In the genomic region with DNA sequence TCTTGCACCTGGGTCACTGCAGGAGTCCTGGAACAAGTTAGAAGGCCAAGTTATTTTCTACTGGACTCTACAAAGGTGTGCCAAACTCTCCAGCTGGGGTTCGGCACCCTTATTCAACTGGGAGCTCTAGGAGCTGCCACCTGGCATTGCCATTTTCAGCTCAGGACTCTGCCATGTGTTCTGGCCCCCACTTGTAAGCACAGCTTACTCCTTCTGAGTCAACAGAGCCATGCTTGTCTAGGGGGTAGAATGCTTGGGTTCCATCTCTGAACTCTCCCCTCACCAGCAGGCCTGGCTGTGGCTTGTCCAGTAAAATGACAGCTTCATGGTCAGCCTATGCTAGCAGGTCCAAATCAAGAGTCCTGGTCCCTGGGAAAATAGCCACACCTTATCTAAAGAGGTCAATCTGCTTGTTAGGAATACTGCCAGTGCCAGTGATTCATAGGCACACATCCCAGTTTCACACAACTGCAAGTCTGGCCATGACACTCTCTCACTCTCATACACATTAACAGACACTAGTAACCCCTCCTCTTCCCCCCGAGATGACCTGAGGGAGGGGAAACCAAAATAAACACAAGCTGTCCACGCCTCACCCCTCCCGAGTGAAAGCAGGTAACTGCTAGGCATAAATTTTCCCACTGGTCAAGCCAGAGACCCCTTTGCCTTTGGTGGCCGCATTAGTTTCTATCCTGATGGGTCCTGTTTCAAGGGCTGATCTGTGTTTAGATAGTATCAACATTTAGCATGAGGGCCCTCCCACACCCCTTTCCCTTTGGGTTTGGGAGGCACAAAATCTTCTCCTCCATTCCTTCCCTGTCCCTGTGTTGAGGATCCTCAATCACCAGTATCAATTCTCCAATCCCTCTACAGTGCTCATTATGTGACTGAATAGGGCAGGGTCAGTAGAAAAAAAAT, we compare ENCODE assay signal across 14 cellular contexts.
DNase-seq lines count a peak whose midpoint lies in the region; ATAC-seq, FAIRE-seq and TF ChIP-seq lines count a peak whose summit lies in the region.
"Had no signal": no experiment of that assay in that cellular context is flagged by ENCODE, and none has a peak within 500 bp of the region (broad histone marks: within the 10 kb centered on the region; RNA-seq: fewer than 3 reads in every experiment).

No MANE protein-coding gene starts in this region.

- H3K27me3 ChIP-seq in fibroblast of lung (ENCODE audit: control insufficient read depth, insufficient read depth, low read length) (no peaks in the 10 kb centered on the region), transverse colon (no peaks in the 10 kb centered on the region)
- H3K27me3 ChIP-seq: neural progenitor cell, suprapubic skin had no signal

- H3K36me3 ChIP-seq in fibroblast of lung (ENCODE audit: control insufficient read depth, insufficient read depth, low read length) (no peaks in the 10 kb centered on the region), transverse colon (no peaks in the 10 kb centered on the region)
- H3K36me3 ChIP-seq: neural progenitor cell, suprapubic skin had no signal

- TF ChIP-seq EP300 in transverse colon (IDR thresholded peaks at IDR 0.05; ENCODE audit: low read depth) = no peak

- H3K27ac ChIP-seq in fibroblast of lung (ENCODE audit: insufficient read depth, low read length) (no peak overlapping the region), transverse colon (peak overlapping the region; percentile 78 to 87 (median 80))
- H3K27ac ChIP-seq: neural progenitor cell, suprapubic skin had no signal

- peak; percentile 57 for FAIRE-seq in RCC 7860 (lab: Jason Lieb, UNC)

- H3K4me1 ChIP-seq in fibroblast of lung (ENCODE audit: control insufficient read depth, extremely low read depth, insufficient read depth, low read length) (no peaks in the 10 kb centered on the region), transverse colon (peaks cover 0 to 49% (median 31%) of the 10 kb centered on the region in 4 donors)
- H3K4me1 ChIP-seq: neural progenitor cell had no signal

- H3K4me3 ChIP-seq in fibroblast of lung (replicated peaks in 1 of 4; ENCODE audit: control extremely low read depth in 1 of 4, insufficient read depth in 1 of 4, low read depth in 3 of 4, low read length in 4 of 4) = no peak overlapping the region
- no peak overlapping the region for H3K4me3 ChIP-seq in transverse colon
- H3K4me3 ChIP-seq: neural progenitor cell, suprapubic skin had no signal

- ATAC-seq in left lobe of liver = peak; percentile 69

- no peak overlapping the region for H3K4me2 ChIP-seq in fibroblast of lung (ENCODE audit: extremely low read depth, insufficient read depth, low read length)
- H3K4me2 ChIP-seq: neural progenitor cell had no signal

- 46% methylated on average over 5 of the region's 5 CpGs; no CpG with 5 or more reads in 1 of the 2 donors for WGBS in transverse colon (ENCODE audit: low coverage in 1 of 2), 2 donors

- H3K79me2 ChIP-seq in fibroblast of lung (ENCODE audit: control insufficient read depth, insufficient read depth, low read length) = no peaks in the 10 kb centered on the region

- intact Hi-C loops in transverse colon (cut with DNase I; ENCODE audit: low total_unique reads) = no loop called here

- DNase-seq in RCC 7860 (ENCODE audit: low spot score) = peak; percentile 48
- DNase-seq in fibroblast of lung (ENCODE audit: low read depth in 2 of 2) = peak; percentile 20 to 69
- DNase-seq in left lobe of liver (ENCODE audit: low spot score) = peak; percentile 89
- peak; percentile 28 for DNase-seq in transverse colon
- DNase-seq in D341Med (ENCODE audit: low spot score) = no peak
- no peak for DNase-seq in A172 (ENCODE audit: low spot score)
- no peak for DNase-seq in SHP77 treated with DMSO at 0.1 percent for 48 hours (lab: John Stamatoyannopoulos, UW)
- DNase-seq: activated naive CD4-positive, alpha-beta T cell; cerebellar nuclear complex; NCI-H1436; NCI-H524 treated with DMSO at 0.1 percent for 48 hours; SHP77 had no signal

- TF ChIP-seq POLR2A in transverse colon (IDR thresholded peaks at IDR 0.05) = no peak

- no peaks in the 10 kb centered on the region for H4K20me1 ChIP-seq in fibroblast of lung (ENCODE audit: control insufficient read depth, extremely low read depth, insufficient read depth, low read length)

- H3K9ac ChIP-seq in fibroblast of lung (ENCODE audit: insufficient read depth, low read length) = no peak overlapping the region
- H3K9ac ChIP-seq: neural progenitor cell had no signal

- H3K9me3 ChIP-seq in fibroblast of lung (ENCODE audit: control insufficient read depth, insufficient read depth, low read depth, low read length) (no peaks in the 10 kb centered on the region), transverse colon (no peaks in the 10 kb centered on the region)
- H3K9me3 ChIP-seq: suprapubic skin had no signal

- in situ Hi-C loops in transverse colon (cut with MboI; ENCODE audit: low pct_ligation_motif_present in 1 of 4, low pct_unique_long_range_greater_than_20kb in 1 of 4, low sequenced_read_pairs in 3 of 4) = loop anchor here (10.0 to 25.0 kb wide), 2 partner anchors 229 to 321 kb away; no protein-coding TSS in a partner anchor

- no peak for TF ChIP-seq CTCF in fibroblast of lung (conservative IDR thresholded peaks at IDR 0.05 in 1 of 2, IDR thresholded peaks at IDR 0.05 in 1 of 2; ENCODE audit: low read depth in 1 of 2, low read length in 2 of 2)
- TF ChIP-seq CTCF in transverse colon (IDR thresholded peaks at IDR 0.05) = no peak

- no peak overlapping the region for H2AFZ ChIP-seq in fibroblast of lung (ENCODE audit: low read length)
- H2AFZ ChIP-seq: neural progenitor cell had no signal

Comparison
In these comparisons a context has a peak if more than half of its experiments do, and no peak if none do; other contexts are left out.
1. DNase-seq: peak in RCC 7860 (single experiment), fibroblast of lung (2 of 2), left lobe of liver (single experiment) and transverse colon (single experiment); none in D341Med (single experiment), A172 (single experiment) and SHP77 treated with DMSO at 0.1 percent for 48 hours (single experiment).